In the genomic region with DNA sequence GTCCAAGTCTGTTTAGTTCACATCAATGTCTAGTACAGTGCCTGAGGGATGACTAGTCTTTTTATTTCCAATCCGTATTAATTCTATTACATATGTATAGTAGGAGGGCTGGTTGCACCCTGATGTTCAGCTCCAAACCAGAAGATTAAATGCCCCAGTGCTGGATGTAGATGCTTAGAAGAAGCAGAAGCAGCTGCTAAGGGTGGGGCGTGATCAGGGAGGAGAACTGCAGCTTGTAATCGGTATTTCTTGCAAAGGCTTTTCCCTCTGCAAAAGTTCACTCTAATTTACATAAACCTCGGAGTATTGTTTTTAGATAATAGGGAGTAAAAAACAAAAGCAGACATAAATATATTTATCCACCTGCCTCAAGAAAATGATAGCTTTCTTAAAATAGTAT, we compare ENCODE assay signal across 9 cellular contexts.
DNase-seq lines count a peak whose midpoint lies in the region; ATAC-seq and TF ChIP-seq lines count a peak whose summit lies in the region.
"Had no signal": no experiment of that assay in that cellular context is flagged by ENCODE, and none has a peak within 500 bp of the region (broad histone marks: within the 10 kb centered on the region; RNA-seq: fewer than 3 reads in every experiment).

No MANE protein-coding gene starts in this region.

- no peak for TF ChIP-seq CTCF in CD8-positive, alpha-beta T cell (IDR thresholded peaks at IDR 0.05)
- TF ChIP-seq CTCF in MM.1S (IDR thresholded peaks at IDR 0.05; ENCODE audit: low read length): no peak
- no peak for TF ChIP-seq CTCF in H9 (conservative IDR thresholded peaks at IDR 0.05)

- H3T11ph ChIP-seq in H9 (ENCODE audit: low read length): no peak overlapping the region

- H2BK5ac ChIP-seq in H9 (ENCODE audit: insufficient read length, low read length): no peak overlapping the region

- no peak overlapping the region for H3K4me3 ChIP-seq in CD8-positive, alpha-beta T cell (ENCODE audit: low read depth, low read length)
- H3K4me3 ChIP-seq in MM.1S (ENCODE audit: low read length): peak overlapping the region; percentile 42

- H3K9me2 ChIP-seq in MM.1S (replicated peaks; ENCODE audit: insufficient read depth, low read length): no peaks in the 10 kb centered on the region

- CTCF ChIA-PET in CD8-positive, alpha-beta T cell (lab: Charles Lee): interaction anchor here (0.6 to 1.8 kb wide), 11 partner anchors 8 to 225 kb away, joined by 3 to 11 read pairs (median 4); partner anchors contain the start of gene ITGA4

- no peak overlapping the region for H3K14ac ChIP-seq in H9 (ENCODE audit: insufficient read depth, low read length)

- H2BK15ac ChIP-seq in H9 (ENCODE audit: low read depth, low read length): no peak overlapping the region

- no peaks in the 10 kb centered on the region for H3K9me3 ChIP-seq in CD8-positive, alpha-beta T cell (ENCODE audit: low read length)
- H3K9me3 ChIP-seq in MM.1S (replicated peaks; ENCODE audit: insufficient read depth, low read length) (no peaks in the 10 kb centered on the region), H9 (ENCODE audit: control insufficient read depth, low read depth, low read length) (no peaks in the 10 kb centered on the region)

- H4K5ac ChIP-seq in H9 (ENCODE audit: insufficient read length, low read depth, low read length): no peak overlapping the region

- no peaks in the 10 kb centered on the region for H3K36me3 ChIP-seq in CD8-positive, alpha-beta T cell (ENCODE audit: insufficient read depth, low read length)
- H3K36me3 ChIP-seq in MM.1S (replicated peaks; ENCODE audit: insufficient read depth, low read length): no peaks in the 10 kb centered on the region

- no peak overlapping the region for H2BK20ac ChIP-seq in H9 (ENCODE audit: low read depth, low read length, poor library complexity, severe bottlenecking)

- H3F3A ChIP-seq in MM.1S (ENCODE audit: insufficient read depth, low read length): peaks cover 77% of the 10 kb centered on the region

- no peaks in the 10 kb centered on the region for H3K36me3 Mint-ChIP-seq in CD8-positive, alpha-beta T cell
- H3K36me3 Mint-ChIP-seq in central memory CD8-positive, alpha-beta T cell (ENCODE audit: insufficient read depth): peaks cover 4% of the 10 kb centered on the region
- H3K36me3 Mint-ChIP-seq in H9 (ENCODE audit: insufficient read depth in 1 of 3, low read depth in 3 of 3): no peaks in the 10 kb centered on the region

- H4K91ac ChIP-seq in H9 (ENCODE audit: insufficient read length, low read depth, low read length): no peak overlapping the region

- no peak overlapping the region for H2AK5ac ChIP-seq in H9 (ENCODE audit: insufficient read length, low read length)

- H3K27me3 ChIP-seq in CD8-positive, alpha-beta T cell (ENCODE audit: insufficient read depth, low read length): no peaks in the 10 kb centered on the region
- no peaks in the 10 kb centered on the region for H3K27me3 ChIP-seq in MM.1S (replicated peaks; ENCODE audit: insufficient read depth, low read length)
- H3K27me3 ChIP-seq in H9 (ENCODE audit: insufficient read depth, low read length): no peaks in the 10 kb centered on the region

- peak overlapping the region; percentile 96 for H3K27ac Mint-ChIP-seq in CD8-positive, alpha-beta T cell
- peak overlapping the region; percentile 99 for H3K27ac Mint-ChIP-seq in central memory CD8-positive, alpha-beta T cell (ENCODE audit: low read depth)
- no peak overlapping the region for H3K27ac Mint-ChIP-seq in H9

- no peak overlapping the region for H4K8ac ChIP-seq in H9 (replicated peaks; ENCODE audit: insufficient read length, low read depth, low read length)

- H3K4me1 ChIP-seq in CD8-positive, alpha-beta T cell (ENCODE audit: insufficient read depth, low read length): peaks cover 76% of the 10 kb centered on the region
- H3K4me1 ChIP-seq in MM.1S (ENCODE audit: low read length) (peaks cover 45% of the 10 kb centered on the region), H9 (ENCODE audit: insufficient read depth, low read length) (no peaks in the 10 kb centered on the region)
- H3K4me1 ChIP-seq: parathyroid adenoma had no signal

- H3K79me2 ChIP-seq in MM.1S (ENCODE audit: low read length) (0 out of 2 replicates have a peak, but pooled peaks cover 8% of the 10 kb centered on the region), H9 (ENCODE audit: insufficient read depth, low read length) (no peaks in the 10 kb centered on the region)
- H3K79me2 ChIP-seq: parathyroid adenoma had no signal

- H3K4me3 Mint-ChIP-seq in CD8-positive, alpha-beta T cell: peak overlapping the region; percentile 77
- H3K4me3 Mint-ChIP-seq in central memory CD8-positive, alpha-beta T cell: peak overlapping the region; percentile 64
- H3K4me3 Mint-ChIP-seq in H9: no peak overlapping the region

- intact Hi-C loops in CD8-positive, alpha-beta T cell (cut with DNase I, micrococcal nuclease): loop anchor here (2.0 to 5.0 kb wide), 4 partner anchors 15 to 80 kb away; no protein-coding TSS in a partner anchor

- POLR2A ChIA-PET in CD8-positive, alpha-beta T cell (lab: Charles Lee): interaction anchor here (0.8 to 1.4 kb wide), 7 partner anchors 9 to 187 kb away, joined by 3 to 14 read pairs (median 4); partner anchors contain the start of gene ITGA4

- peak overlapping the region; percentile 60 for H3K4me2 ChIP-seq in MM.1S (ENCODE audit: low read depth, low read length)
- no peak overlapping the region for H3K4me2 ChIP-seq in H9 (ENCODE audit: insufficient read depth, insufficient read length, low read length)

- H4K20me1 ChIP-seq in MM.1S (ENCODE audit: insufficient read depth, low read length) (no peaks in the 10 kb centered on the region), H9 (ENCODE audit: control insufficient read depth, insufficient read depth, insufficient read length) (no peaks in the 10 kb centered on the region)

- no peak overlapping the region for H3K4ac ChIP-seq in H9 (ENCODE audit: low read depth, low read length)

- H3K9me3 Mint-ChIP-seq in CD8-positive, alpha-beta T cell: no peaks in the 10 kb centered on the region
- no peaks in the 10 kb centered on the region for H3K9me3 Mint-ChIP-seq in central memory CD8-positive, alpha-beta T cell
- no peaks in the 10 kb centered on the region for H3K9me3 Mint-ChIP-seq in H9

- H3K27ac ChIP-seq in CD8-positive, alpha-beta T cell (ENCODE audit: low read depth, low read length): peak overlapping the region; percentile 28
- peak overlapping the region; percentile 99 for H3K27ac ChIP-seq in MM.1S (ENCODE audit: low read length)
- no peak overlapping the region for H3K27ac ChIP-seq in H9 (ENCODE audit: insufficient read length, low read depth, low read length)
- H3K27ac ChIP-seq: parathyroid adenoma had no signal

- H3K9ac ChIP-seq in MM.1S (ENCODE audit: low read length) (peak overlapping the region; percentile 79), H9 (ENCODE audit: extremely low read depth, insufficient read length, low read length) (no peak overlapping the region)
- H3K9ac ChIP-seq: parathyroid adenoma had no signal

- no peak overlapping the region for H3K23ac ChIP-seq in H9 (ENCODE audit: insufficient read length, low read depth, low read length)

- H2AFZ ChIP-seq in MM.1S (ENCODE audit: low read length) (no peak overlapping the region), H9 (ENCODE audit: low read length) (no peak overlapping the region)
- H2AFZ ChIP-seq: parathyroid adenoma had no signal

- no peaks in the 10 kb centered on the region for H3K23me2 ChIP-seq in H9 (ENCODE audit: insufficient read length, low read depth, low read length, poor library complexity, severe bottlenecking)

- WGBS in H9 (ENCODE audit: extremely low coverage, insufficient read length, low lambda C conversion rate): no CpG with 5 or more reads among the region's 4 CpGs

- H3K56ac ChIP-seq in H9 (ENCODE audit: insufficient read length, low read depth, low read length): no peak overlapping the region

- ATAC-seq in CD8-positive, alpha-beta T cell: no peak
- ATAC-seq in GM21447 (IDR thresholded peaks at IDR 0.05; ENCODE audit: unreplicated experiment) (peak; percentile 20), GM19395 (IDR thresholded peaks at IDR 0.05; ENCODE audit: unreplicated experiment) (no peak), HG03565 (IDR thresholded peaks at IDR 0.05; ENCODE audit: unreplicated experiment) (no peak)
- no peak for ATAC-seq in central memory CD8-positive, alpha-beta T cell (replicated peaks; ENCODE audit: extremely low read depth, poor library complexity, severe bottlenecking)

- peak in 1 of 7 experiments; percentile 28 for DNase-seq in CD8-positive, alpha-beta T cell
- DNase-seq in MM.1S (peak; percentile 71), NCI-H510A (lab: John Stamatoyannopoulos, UW) (no peak), H9 (no peak)
- no peak for DNase-seq in central memory CD8-positive, alpha-beta T cell (ENCODE audit: low spot score in 2 of 2)

- no peak overlapping the region for H2BK120ac ChIP-seq in H9 (ENCODE audit: low read depth, low read length, poor library complexity, severe bottlenecking)

- peaks cover 64% of the 10 kb centered on the region for H3K4me1 Mint-ChIP-seq in CD8-positive, alpha-beta T cell (ENCODE audit: low read depth)
- H3K4me1 Mint-ChIP-seq in central memory CD8-positive, alpha-beta T cell: peaks cover 58% of the 10 kb centered on the region
- H3K4me1 Mint-ChIP-seq in H9: no peaks in the 10 kb centered on the region; a peak in 1 of 4 replicates

- no peaks in the 10 kb centered on the region for H3K27me3 Mint-ChIP-seq in CD8-positive, alpha-beta T cell (ENCODE audit: low read depth)
- no peaks in the 10 kb centered on the region for H3K27me3 Mint-ChIP-seq in central memory CD8-positive, alpha-beta T cell
- H3K27me3 Mint-ChIP-seq in H9 (ENCODE audit: low read depth): no peaks in the 10 kb centered on the region

- H3K79me1 ChIP-seq in H9 (ENCODE audit: insufficient read depth, low read depth, low read length, poor library complexity, severe bottlenecking): no peaks in the 10 kb centered on the region

- H2BK12ac ChIP-seq in H9 (ENCODE audit: insufficient read length, low read depth, low read length): no peak overlapping the region

- no peak overlapping the region for H3K18ac ChIP-seq in H9 (ENCODE audit: insufficient read length, low read depth, low read length)

Comparison
In these comparisons a context has a peak if more than half of its experiments do, and no peak if none do; other contexts are left out.
1. H3K27ac Mint-ChIP-seq: peak in CD8-positive, alpha-beta T cell (single experiment) and central memory CD8-positive, alpha-beta T cell (single experiment); none in H9 (0 of 3).
2. H3K4me3 Mint-ChIP-seq: peak in CD8-positive, alpha-beta T cell (single experiment) and central memory CD8-positive, alpha-beta T cell (single experiment); none in H9 (0 of 2).